Comparison of ENCODE assay signal across 1 cellular context in the genomic region with DNA sequence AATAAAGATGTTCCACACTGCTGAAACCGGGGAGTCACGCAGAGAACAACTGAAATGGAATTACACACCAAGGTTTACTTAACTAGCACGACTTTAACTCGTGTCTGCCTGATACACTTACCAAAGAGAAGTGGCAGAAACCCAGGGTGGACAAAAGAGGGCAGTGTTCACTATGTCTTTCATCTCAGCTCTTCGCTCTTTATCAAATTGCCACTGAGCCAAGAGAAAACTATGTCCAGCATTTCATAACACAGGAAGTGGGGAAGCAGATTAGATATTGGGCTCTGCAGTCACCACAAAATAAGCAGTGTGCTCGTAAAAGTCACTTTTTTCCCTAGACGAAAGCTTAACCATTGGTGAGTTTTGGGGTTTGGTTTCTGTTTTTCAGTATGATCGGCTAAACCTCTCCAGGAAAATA.
TF ChIP-seq lines count a peak whose summit lies in the region.

No MANE protein-coding gene starts in this region.

TF ChIP-seq in IMR-90, 13 proteins besides CTCF, POLR2A, EP300 and RAD21:
- TF ChIP-seq NFE2L2 (IDR thresholded peaks at IDR 0.05; ENCODE audit: low read depth, low read length) (no peak), MAFK (IDR thresholded peaks at IDR 0.05; ENCODE audit: low read depth, low read length) (peak; percentile 1; the same call in 1 of the 2 replicates), RFX5 (IDR thresholded peaks at IDR 0.05; ENCODE audit: low read depth, low read length) (no peak), CEBPB (IDR thresholded peaks at IDR 0.05; ENCODE audit: low read depth, low read length) (peak; percentile 89), BHLHE40 (IDR thresholded peaks at IDR 0.05; ENCODE audit: low read depth, low read length) (peak; percentile 43; the same call in 1 of the 2 replicates), RCOR1 (IDR thresholded peaks at IDR 0.05; ENCODE audit: insufficient replicate concordance, low read length) (no peak), SMC3 (IDR thresholded peaks at IDR 0.05; ENCODE audit: low read depth, low read length) (peak; percentile 92), MXI1 (IDR thresholded peaks at IDR 0.05; ENCODE audit: borderline replicate concordance, low read depth, low read length) (peak; percentile 57), CHD1 (IDR thresholded peaks at IDR 0.05; ENCODE audit: low read depth, low read length) (no peak; the same call in 1 of the 2 replicates), MAZ (IDR thresholded peaks at IDR 0.05; ENCODE audit: borderline replicate concordance, low read depth, low read length) (no peak), FOS (IDR thresholded peaks at IDR 0.05; ENCODE audit: low read depth, low read length) (peak; percentile 10; the same call in 1 of the 2 replicates)
- TF ChIP-seq, protein P1, sequence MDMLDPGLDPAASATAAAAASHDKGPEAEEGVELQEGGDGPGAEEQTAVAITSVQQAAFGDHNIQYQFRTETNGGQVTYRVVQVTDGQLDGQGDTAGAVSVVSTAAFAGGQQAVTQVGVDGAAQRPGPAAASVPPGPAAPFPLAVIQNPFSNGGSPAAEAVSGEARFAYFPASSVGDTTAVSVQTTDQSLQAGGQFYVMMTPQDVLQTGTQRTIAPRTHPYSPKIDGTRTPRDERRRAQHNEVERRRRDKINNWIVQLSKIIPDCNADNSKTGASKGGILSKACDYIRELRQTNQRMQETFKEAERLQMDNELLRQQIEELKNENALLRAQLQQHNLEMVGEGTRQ (IDR thresholded peaks at IDR 0.05; ENCODE audit: low read depth, low read length): no peak
- TF ChIP-seq, protein P2, sequence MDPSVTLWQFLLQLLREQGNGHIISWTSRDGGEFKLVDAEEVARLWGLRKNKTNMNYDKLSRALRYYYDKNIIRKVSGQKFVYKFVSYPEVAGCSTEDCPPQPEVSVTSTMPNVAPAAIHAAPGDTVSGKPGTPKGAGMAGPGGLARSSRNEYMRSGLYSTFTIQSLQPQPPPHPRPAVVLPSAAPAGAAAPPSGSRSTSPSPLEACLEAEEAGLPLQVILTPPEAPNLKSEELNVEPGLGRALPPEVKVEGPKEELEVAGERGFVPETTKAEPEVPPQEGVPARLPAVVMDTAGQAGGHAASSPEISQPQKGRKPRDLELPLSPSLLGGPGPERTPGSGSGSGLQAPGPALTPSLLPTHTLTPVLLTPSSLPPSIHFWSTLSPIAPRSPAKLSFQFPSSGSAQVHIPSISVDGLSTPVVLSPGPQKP (IDR thresholded peaks at IDR 0.05; ENCODE audit: borderline replicate concordance, low read depth, low read length): no peak
